ENCODE assay signal across 20 cellular contexts in genomic region chr10:95389982-95390381, GRCh38.
DNase-seq lines count a peak whose midpoint lies in the region; ATAC-seq and TF ChIP-seq lines count a peak whose summit lies in the region.
"Had no signal": no experiment of that assay in that cellular context is flagged by ENCODE, and none has a peak within 500 bp of the region (broad histone marks: within the 10 kb centered on the region; RNA-seq: fewer than 3 reads in every experiment).

No MANE protein-coding gene starts in this region.

- H3K27ac Mint-ChIP-seq in endodermal cell: no peak overlapping the region
- H3K27ac Mint-ChIP-seq: IgD-negative memory B cell, T-cell had no signal

- H3K9me3 ChIP-seq in OCI-LY7 (ENCODE audit: low read length) (no peaks in the 10 kb centered on the region), endodermal cell (ENCODE audit: control insufficient read depth, low read length) (no peaks in the 10 kb centered on the region), thoracic aorta (no peaks in the 10 kb centered on the region), neuronal stem cell (replicated peaks in 1 of 2; ENCODE audit: control insufficient read depth in 2 of 2, insufficient read depth in 1 of 2, low read depth in 1 of 2, low read length in 2 of 2) (no peaks in the 10 kb centered on the region), osteoblast (ENCODE audit: low read depth, low read length) (no peaks in the 10 kb centered on the region)
- H3K9me3 ChIP-seq: left lung had no signal

- no peaks in the 10 kb centered on the region for H3K27me3 ChIP-seq in endodermal cell (ENCODE audit: control insufficient read depth, insufficient read depth, low read length, poor library complexity, severe bottlenecking)
- no peaks in the 10 kb centered on the region for H3K27me3 ChIP-seq in thoracic aorta (replicated peaks; ENCODE audit: insufficient read depth)
- H3K27me3 ChIP-seq in neuronal stem cell (ENCODE audit: control insufficient read depth in 3 of 3, insufficient read depth in 3 of 3, low read depth in 1 of 3, low read length in 3 of 3): no peaks in the 10 kb centered on the region
- H3K27me3 ChIP-seq in osteoblast (ENCODE audit: insufficient read depth, low read length): peaks cover 10% of the 10 kb centered on the region
- H3K27me3 ChIP-seq: left lung had no signal

- H2BK15ac ChIP-seq in neuronal stem cell (ENCODE audit: low read length): no peak overlapping the region

- no peaks in the 10 kb centered on the region for H3K9me3 Mint-ChIP-seq in endodermal cell
- H3K9me3 Mint-ChIP-seq: central memory CD8-positive, alpha-beta T cell; H9; IgD-negative memory B cell; T-cell had no signal

- POLR2A ChIA-PET in OCI-LY7 (lab: Charles Lee): interaction anchor here (0.8 kb wide), 1 partner anchor 72 kb away, joined by 3 read pairs; no protein-coding TSS in a partner anchor

- CTCF ChIA-PET in OCI-LY7 (lab: Charles Lee; ENCODE audit: unreplicated experiment): no interaction called here

- H3K36me3 ChIP-seq in OCI-LY7 (ENCODE audit: insufficient read depth, low read length) (no peaks in the 10 kb centered on the region), endodermal cell (ENCODE audit: control insufficient read depth, insufficient read depth, low read length) (no peaks in the 10 kb centered on the region), thoracic aorta (peaks cover 24% of the 10 kb centered on the region), neuronal stem cell (replicated peaks in 1 of 2; ENCODE audit: control insufficient read depth in 2 of 2, insufficient read depth in 2 of 2, low read length in 2 of 2) (no peaks in the 10 kb centered on the region), osteoblast (ENCODE audit: insufficient read depth, low read length) (no peaks in the 10 kb centered on the region)

- peak; percentile 54 for TF ChIP-seq CTCF in OCI-LY7 (conservative IDR thresholded peaks at IDR 0.05; ENCODE audit: low read length)
- peak; percentile 42 for TF ChIP-seq CTCF in endodermal cell (conservative IDR thresholded peaks at IDR 0.05)
- TF ChIP-seq CTCF in thoracic aorta (IDR thresholded peaks at IDR 0.05): no peak
- TF ChIP-seq CTCF in osteoblast (IDR thresholded peaks at IDR 0.05; ENCODE audit: extremely low read depth, low read depth, low read length): no peak

- intact Hi-C loops in OCI-LY7 (cut with micrococcal nuclease; ENCODE audit: unreplicated experiment): no loop called here

- no peaks in the 10 kb centered on the region for H3K79me1 ChIP-seq in neuronal stem cell (ENCODE audit: low read depth, low read length)

- H3K9ac ChIP-seq in endodermal cell (ENCODE audit: extremely low read depth, low read length, poor library complexity, severe bottlenecking): no peak overlapping the region
- H3K9ac ChIP-seq in neuronal stem cell (ENCODE audit: low read depth, low read length, poor library complexity): no peak overlapping the region

- H3K23ac ChIP-seq in neuronal stem cell (ENCODE audit: low read depth, low read length, poor library complexity): no peak overlapping the region

- H4K20me1 ChIP-seq in OCI-LY7 (ENCODE audit: insufficient read depth, low read length) (no peaks in the 10 kb centered on the region), osteoblast (ENCODE audit: insufficient read depth, low read length) (no peaks in the 10 kb centered on the region)

- H3K9me2 ChIP-seq in OCI-LY7 (ENCODE audit: insufficient read depth, low read length): no peaks in the 10 kb centered on the region

- no peaks in the 10 kb centered on the region for H3K27me3 Mint-ChIP-seq in endodermal cell (ENCODE audit: insufficient read depth)
- H3K27me3 Mint-ChIP-seq: T-cell had no signal

- H4K8ac ChIP-seq in neuronal stem cell (ENCODE audit: low read depth, low read length): no peak overlapping the region

- H3K36me3 Mint-ChIP-seq in endodermal cell (ENCODE audit: low read depth): peaks cover 3% of the 10 kb centered on the region
- H3K36me3 Mint-ChIP-seq: T-cell had no signal

- no peak overlapping the region for H3K4me2 ChIP-seq in OCI-LY7 (ENCODE audit: low read length)
- H3K4me2 ChIP-seq in neuronal stem cell (ENCODE audit: insufficient read depth, low read length, poor library complexity, severe bottlenecking): no peak overlapping the region
- H3K4me2 ChIP-seq in osteoblast (ENCODE audit: insufficient read depth, low read length): no peak overlapping the region

- H3K27ac ChIP-seq in OCI-LY7 (ENCODE audit: low read depth, low read length, poor library complexity, severe bottlenecking) (no peak overlapping the region), endodermal cell (ENCODE audit: low read depth, low read length) (no peak overlapping the region), thoracic aorta (peak overlapping the region; percentile 87 to 95), neuronal stem cell (replicated peaks; ENCODE audit: low read length) (no peak overlapping the region), osteoblast (ENCODE audit: low read depth, low read length) (no peak overlapping the region)

- no peaks in the 10 kb centered on the region for H3K79me2 ChIP-seq in OCI-LY7 (ENCODE audit: insufficient read depth, low read depth, low read length)
- H3K79me2 ChIP-seq in osteoblast (ENCODE audit: insufficient read depth, low read length): no peaks in the 10 kb centered on the region

- H2BK5ac ChIP-seq in neuronal stem cell (ENCODE audit: low read length): no peak overlapping the region

- 87 to 93% methylated on average over 3 to 4 of the region's 4 CpGs for WGBS in endodermal cell (ENCODE audit: insufficient coverage in 1 of 2, insufficient read length in 1 of 2), 2 experiments
- no CpG with 5 or more reads among the region's 4 CpGs for WGBS in neuronal stem cell (ENCODE audit: extremely low coverage in 2 of 2, insufficient read length in 2 of 2, insufficient replicate concordance in 1 of 2), 2 donors

- no peak overlapping the region for H3K4ac ChIP-seq in neuronal stem cell (ENCODE audit: low read length)

- H3K18ac ChIP-seq in neuronal stem cell (ENCODE audit: low read length): no peak overlapping the region

- H3K4me3 ChIP-seq in OCI-LY7 (ENCODE audit: low read depth, low read length, poor library complexity, severe bottlenecking) (no peak overlapping the region), endodermal cell (ENCODE audit: low read length) (no peak overlapping the region), thoracic aorta (no peak overlapping the region), neuronal stem cell (ENCODE audit: low read length in 2 of 2) (no peak overlapping the region), osteoblast (ENCODE audit: insufficient read depth, low read length) (no peak overlapping the region)
- H3K4me3 ChIP-seq: left lung had no signal

- no TSS peak for BruUV-seq in OCI-LY7 (replicated peaks; lab: Mats Ljungman, UMichigan)

- no peak overlapping the region for H2BK120ac ChIP-seq in neuronal stem cell (ENCODE audit: low read depth, low read length)

- no peak overlapping the region for H2BK12ac ChIP-seq in neuronal stem cell (ENCODE audit: low read length)

- no peak overlapping the region for H3K4me3 Mint-ChIP-seq in endodermal cell
- H3K4me3 Mint-ChIP-seq: central memory CD8-positive, alpha-beta T cell; H9; T-cell had no signal

- H2AK5ac ChIP-seq in neuronal stem cell (ENCODE audit: low read depth, low read length): no peak overlapping the region

- H3K4me1 Mint-ChIP-seq in endodermal cell: peaks cover 19% of the 10 kb centered on the region
- H3K4me1 Mint-ChIP-seq: central memory CD8-positive, alpha-beta T cell; T-cell had no signal

- H2AFZ ChIP-seq in OCI-LY7 (ENCODE audit: low read length): no peak overlapping the region
- H2AFZ ChIP-seq in neuronal stem cell (ENCODE audit: low read length): no peak overlapping the region
- H2AFZ ChIP-seq in osteoblast (ENCODE audit: low read length): no peak overlapping the region

- H3K14ac ChIP-seq in neuronal stem cell (ENCODE audit: low read length): no peak overlapping the region

- ATAC-seq in thoracic aorta (ENCODE audit: insufficient number of reproducible peaks, low FRiP score, low read depth): no peak
- ATAC-seq: left lung, T-cell had no signal

- H3K4me1 ChIP-seq in OCI-LY7 (ENCODE audit: insufficient read depth, low read length, poor library complexity, severe bottlenecking) (no peaks in the 10 kb centered on the region), endodermal cell (ENCODE audit: control insufficient read depth, insufficient read depth, low read length) (peaks cover 5% of the 10 kb centered on the region), thoracic aorta (ENCODE audit: control insufficient read depth in 1 of 2, low read depth in 2 of 2) (peaks cover 76 to 100% of the 10 kb centered on the region in 2 donors), neuronal stem cell (ENCODE audit: control insufficient read depth in 2 of 2, insufficient read depth in 1 of 2, low read depth in 1 of 2, low read length in 2 of 2) (peaks cover 0 to 3% of the 10 kb centered on the region in 2 donors), osteoblast (ENCODE audit: insufficient read depth, low read length) (no peaks in the 10 kb centered on the region)

- no peak overlapping the region for H4K91ac ChIP-seq in neuronal stem cell (ENCODE audit: low read depth, low read length, poor library complexity)

- DNase-seq in NOMO-1 treated with DMSO at 0.1 percent for 48 hours (lab: John Stamatoyannopoulos, UW; ENCODE audit: unreplicated experiment) (peak; percentile 23), NOMO-1 treated with dmso at 0.1 percent for 144 hours (lab: John Stamatoyannopoulos, UW; ENCODE audit: unreplicated experiment) (no peak), OCI-LY7 (ENCODE audit: low spot score) (peak; percentile 20), endodermal cell (no peak), thoracic aorta (ENCODE audit: low spot score) (no peak), NCI-H146 treated with DMSO at 0.1 percent for 48 hours (lab: John Stamatoyannopoulos, UW; ENCODE audit: unreplicated experiment) (no peak), neuronal stem cell (ENCODE audit: low spot score) (no peak), osteoblast (ENCODE audit: insufficient read length, low spot score, missing footprints) (no peak)
- DNase-seq: 8988T; activated CD4-positive, alpha-beta T cell treated with anti-CD3 and anti-CD28 coated beads, Interleukin-2, amount 50 U/mL, for 4 hours; amniotic stem cell; effector memory CD4-positive, alpha-beta T cell; glutamatergic neuron; H9; left lung; NCI-H2029 treated with DMSO at 0.1 percent for 48 hours; NCI-H446 treated with DMSO at 0.1 percent for 48 hours; T-cell had no signal

Comparison
In these comparisons a context has a peak if more than half of its experiments do, and no peak if none do; other contexts are left out.
1. DNase-seq: peak in NOMO-1 treated with DMSO at 0.1 percent for 48 hours (single experiment) and OCI-LY7 (single experiment); none in NOMO-1 treated with dmso at 0.1 percent for 144 hours (single experiment), endodermal cell (single experiment), thoracic aorta (single experiment), NCI-H146 treated with DMSO at 0.1 percent for 48 hours (single experiment), neuronal stem cell (single experiment) and osteoblast (single experiment).
2. H3K27ac ChIP-seq: peak in thoracic aorta (2 of 2); none in OCI-LY7 (single experiment), endodermal cell (single experiment), neuronal stem cell (single experiment) and osteoblast (single experiment).
3. CTCF ChIP-seq: peak in OCI-LY7 (single experiment) and endodermal cell (single experiment); none in thoracic aorta (single experiment) and osteoblast (single experiment).